In the genomic region with DNA sequence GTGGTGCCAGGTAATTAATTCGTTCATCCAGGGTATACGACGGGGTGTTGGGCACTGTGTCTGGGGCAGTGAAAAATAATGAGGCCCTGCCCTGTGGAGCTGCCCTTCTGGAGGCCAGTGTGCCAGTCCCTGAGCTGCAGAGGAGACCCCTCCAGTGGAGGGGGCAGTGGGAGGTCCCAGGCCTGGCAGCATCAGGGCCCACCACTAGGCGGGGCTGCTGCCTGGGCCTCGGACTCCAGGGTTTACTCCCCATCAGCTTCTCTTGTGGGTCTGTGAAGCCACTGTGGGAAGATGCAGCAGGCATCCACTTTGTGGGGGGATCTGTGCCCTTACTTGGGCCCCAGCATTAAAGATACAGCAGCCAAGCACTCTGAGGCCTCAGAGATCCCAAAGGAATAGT, we compare ENCODE assay signal across 9 cellular contexts. TPM values are rescaled to one million over a fixed set of nuclear protein-coding genes. Genes with fewer than 3 reads are reported as not detected.
DNase-seq lines count a peak whose midpoint lies in the region; ATAC-seq and TF ChIP-seq lines count a peak whose summit lies in the region.
"Had no signal": no experiment of that assay in that cellular context is flagged by ENCODE, and none has a peak within 500 bp of the region (broad histone marks: within the 10 kb centered on the region; RNA-seq: fewer than 3 reads in every experiment).

No MANE protein-coding gene starts in this region.

- no peak overlapping the region for H3K9ac ChIP-seq in neuronal stem cell (ENCODE audit: low read depth, low read length, poor library complexity)

- H3K27ac ChIP-seq in brain microvascular endothelial cell (no peak overlapping the region), neuronal stem cell (replicated peaks; ENCODE audit: low read length) (no peak overlapping the region), body of pancreas (no peak overlapping the region)

- peak overlapping the region; percentile 23 for H2BK120ac ChIP-seq in neuronal stem cell (ENCODE audit: low read depth, low read length)

- H2AK5ac ChIP-seq in neuronal stem cell (ENCODE audit: low read depth, low read length): peak overlapping the region; percentile 2

- no CpG with 5 or more reads among the region's 5 CpGs for WGBS in neuronal stem cell (ENCODE audit: extremely low coverage in 2 of 2, insufficient read length in 2 of 2, insufficient replicate concordance in 1 of 2), 2 donors
- WGBS in body of pancreas, 2 donors: 60 to 93% methylated on average over 3 to 5 of the region's 5 CpGs

- H3K4ac ChIP-seq in neuronal stem cell (ENCODE audit: low read length): no peak overlapping the region

- peaks cover 10 to 26% of the 10 kb centered on the region in 2 donors for H3K4me1 ChIP-seq in neuronal stem cell (ENCODE audit: control insufficient read depth in 2 of 2, insufficient read depth in 1 of 2, low read depth in 1 of 2, low read length in 2 of 2)
- no peaks in the 10 kb centered on the region for H3K4me1 ChIP-seq in body of pancreas

- H3K4me3 ChIP-seq in brain microvascular endothelial cell (ENCODE audit: low read depth, low read length): no peak overlapping the region
- H3K4me3 ChIP-seq in neuronal stem cell (ENCODE audit: low read length in 2 of 2): no peak overlapping the region
- H3K4me3 ChIP-seq in body of pancreas: no peak overlapping the region

- H4K91ac ChIP-seq in neuronal stem cell (ENCODE audit: low read depth, low read length, poor library complexity): no peak overlapping the region

- intact Hi-C loops in body of pancreas (cut with DNase I): no loop called here

- H3K27me3 ChIP-seq in brain microvascular endothelial cell (replicated peaks) (no peaks in the 10 kb centered on the region), neuronal stem cell (ENCODE audit: control insufficient read depth in 3 of 3, insufficient read depth in 3 of 3, low read depth in 1 of 3, low read length in 3 of 3) (peaks cover 0 to 3% (median 0%) of the 10 kb centered on the region in 3 experiments), body of pancreas (no peaks in the 10 kb centered on the region)

- no peak overlapping the region for H4K8ac ChIP-seq in neuronal stem cell (ENCODE audit: low read depth, low read length)

- peak overlapping the region; percentile 70 for H3K18ac ChIP-seq in neuronal stem cell (ENCODE audit: low read length)

- in situ Hi-C loops in brain microvascular endothelial cell (cut with HindIII; ENCODE audit: low pct_ligation_motif_present, low sequenced_read_pairs): no loop called here

- H2BK12ac ChIP-seq in neuronal stem cell (ENCODE audit: low read length): no peak overlapping the region

- ATAC-seq in body of pancreas: no peak

- H3K14ac ChIP-seq in neuronal stem cell (ENCODE audit: low read length): no peak overlapping the region

- no peaks in the 10 kb centered on the region for H3K79me1 ChIP-seq in neuronal stem cell (ENCODE audit: low read depth, low read length)

- peak overlapping the region; percentile 19 for H2AFZ ChIP-seq in neuronal stem cell (ENCODE audit: low read length)

- H3K36me3 ChIP-seq in brain microvascular endothelial cell (replicated peaks) (no peaks in the 10 kb centered on the region), neuronal stem cell (replicated peaks in 1 of 2; ENCODE audit: control insufficient read depth in 2 of 2, insufficient read depth in 2 of 2, low read length in 2 of 2) (no peaks in the 10 kb centered on the region), body of pancreas (replicated peaks in 1 of 2; ENCODE audit: insufficient read depth in 1 of 2, low read depth in 2 of 2) (no peaks in the 10 kb centered on the region)

- H3K36me3 Mint-ChIP-seq in mesothelial cell of epicardium: no peaks in the 10 kb centered on the region

- H3K27me3 Mint-ChIP-seq in mesothelial cell of epicardium (ENCODE audit: low read depth): no peaks in the 10 kb centered on the region

- H2BK5ac ChIP-seq in neuronal stem cell (ENCODE audit: low read length): no peak overlapping the region

- peak overlapping the region; percentile 25 for H3K23ac ChIP-seq in neuronal stem cell (ENCODE audit: low read depth, low read length, poor library complexity)

- H3K4me3 Mint-ChIP-seq in mesothelial cell of epicardium: no peak overlapping the region

- peak overlapping the region; percentile 79 for H2BK15ac ChIP-seq in neuronal stem cell (ENCODE audit: low read length)

- no peak overlapping the region for H3K27ac Mint-ChIP-seq in mesothelial cell of epicardium

- peak; percentile 7 for DNase-seq in NCI-H69 (lab: John Stamatoyannopoulos, UW)
- no peak for DNase-seq in brain microvascular endothelial cell
- DNase-seq in neuronal stem cell (ENCODE audit: low spot score): no peak
- DNase-seq in mesothelial cell of epicardium (ENCODE audit: low spot score in 2 of 2, unreplicated experiment in 2 of 2): no peak
- DNase-seq in body of pancreas: no peak
- DNase-seq in GDM1 (lab: John Stamatoyannopoulos, UW): no peak
- DNase-seq: NCI-H2171 had no signal

- TF ChIP-seq CTCF in GM12872 (IDR thresholded peaks at IDR 0.05; ENCODE audit: insufficient read depth, low read depth, low read length) (peak; percentile 58), brain microvascular endothelial cell (IDR thresholded peaks at IDR 0.05; ENCODE audit: low read depth, low read length, missing control alignments) (peak; percentile 45), mesothelial cell of epicardium (IDR thresholded peaks at IDR 0.05; ENCODE audit: unreplicated experiment) (no peak), body of pancreas (IDR thresholded peaks at IDR 0.05) (no peak)

- no peaks in the 10 kb centered on the region for H3K9me3 ChIP-seq in neuronal stem cell (replicated peaks in 1 of 2; ENCODE audit: control insufficient read depth in 2 of 2, insufficient read depth in 1 of 2, low read depth in 1 of 2, low read length in 2 of 2)
- no peaks in the 10 kb centered on the region for H3K9me3 ChIP-seq in body of pancreas

- no peaks in the 10 kb centered on the region for H3K9me3 Mint-ChIP-seq in mesothelial cell of epicardium

- peaks cover 10% of the 10 kb centered on the region for H3K4me1 Mint-ChIP-seq in mesothelial cell of epicardium

- no peak for TF ChIP-seq POLR2A in body of pancreas (IDR thresholded peaks at IDR 0.05)

- no peak overlapping the region for H3K4me2 ChIP-seq in neuronal stem cell (ENCODE audit: insufficient read depth, low read length, poor library complexity, severe bottlenecking)

RNA-seq across cellular contexts. Expression of gene TMPRSS6, which starts 17.4 kb away (rescaled TPM):
- polyA plus RNA-seq in neuronal stem cell (2013, experiment 1 of 2): 0.01 TPM
- not detected for polyA plus RNA-seq in neuronal stem cell (2013, experiment 2 of 2)
- total RNA-seq in mesothelial cell of epicardium (0.18 to 0.47 TPM in 2 of 3 replicates, not detected in the other), body of pancreas (under 1 TPM; 0.33 to 0.52 TPM)
- total RNA-seq: endothelial cell of umbilical vein had no signal
- polyA plus RNA-seq: endothelial cell of umbilical vein had no signal

RNA-seq across cellular contexts. Expression of gene IL2RB, which starts 22.8 kb away (rescaled TPM):
- 0.47 TPM for polyA plus RNA-seq in neuronal stem cell (2013, experiment 1 of 2)
- 0.43 TPM for polyA plus RNA-seq in neuronal stem cell (2013, experiment 2 of 2)
- total RNA-seq in mesothelial cell of epicardium (1.6 to 2.1 TPM (median 1.7 TPM) in 3 replicates), body of pancreas (1 to 10 TPM in 1 of 2 donors, under 1 TPM in 1; 0.78 to 2.3 TPM)
- total RNA-seq: endothelial cell of umbilical vein had no signal

Comparison
In these comparisons a context has a peak if more than half of its experiments do, and no peak if none do; other contexts are left out.
1. CTCF ChIP-seq: peak in GM12872 (single experiment) and brain microvascular endothelial cell (single experiment); none in mesothelial cell of epicardium (single experiment) and body of pancreas (0 of 7).